20 cellular contexts compared by ENCODE assay signal in genomic region chr17:77487211-77487629, GRCh38.
A peak's percentile ranks its signal among the peaks of the same experiment; 100 is the strongest.
DNase-seq lines count a peak whose midpoint lies in the region; ATAC-seq and TF ChIP-seq lines count a peak whose summit lies in the region.
"Had no signal": no experiment of that assay in that cellular context is flagged by ENCODE, and none has a peak within 500 bp of the region (broad histone marks: within the 10 kb centered on the region; RNA-seq: fewer than 3 reads in every experiment).

No MANE protein-coding gene starts in this region.

- no peaks in the 10 kb centered on the region for H3K27me3 Mint-ChIP-seq in natural killer cell treated with Interleukin-12 subunit alpha and Interleukin-12 subunit beta and Interleukin-15 and Interleukin-18, amount 100 ng/mL, for 72 hours
- no peaks in the 10 kb centered on the region for H3K27me3 Mint-ChIP-seq in natural killer cell (ENCODE audit: low read depth in 2 of 2)
- no peaks in the 10 kb centered on the region for H3K27me3 Mint-ChIP-seq in chondrocyte (ENCODE audit: low read depth)
- H3K27me3 Mint-ChIP-seq in stimulated activated naive B cell treated with anti-CD40 and anti-IgM and Interleukin-4, amounts not matched to agents 10 μg/mL and 1 μg/mL and 100 μg/mL, for 72 hours, result no peaks in the 10 kb centered on the region
- H3K27me3 Mint-ChIP-seq in endothelial cell (ENCODE audit: unreplicated experiment), result peaks cover 11% of the 10 kb centered on the region
- H3K27me3 Mint-ChIP-seq: B cell had no signal

- H3K4me3 ChIP-seq in mucosa of descending colon, result no peak overlapping the region
- H3K4me3 ChIP-seq: A549 had no signal

- H3K4me3 Mint-ChIP-seq in natural killer cell treated with Interleukin-12 subunit alpha and Interleukin-12 subunit beta and Interleukin-15 and Interleukin-18, amount 100 ng/mL, for 72 hours, result no peak overlapping the region
- H3K4me3 Mint-ChIP-seq in natural killer cell (no peak overlapping the region), chondrocyte (ENCODE audit: unreplicated experiment) (no peak overlapping the region), endothelial cell (ENCODE audit: unreplicated experiment) (no peak overlapping the region)
- H3K4me3 Mint-ChIP-seq in stimulated activated naive B cell treated with anti-CD40 and anti-IgM and Interleukin-4, amounts not matched to agents 10 μg/mL and 1 μg/mL and 100 μg/mL, for 72 hours, result no peak overlapping the region
- H3K4me3 Mint-ChIP-seq: B cell, HFFc6 had no signal

- ATAC-seq in natural killer cell treated with Interleukin-12 subunit alpha and Interleukin-12 subunit beta and Interleukin-15 and Interleukin-18, amount 100 ng/mL, for 72 hours, result no peak
- ATAC-seq in natural killer cell (no peak), mucosa of descending colon (no peak), HG02884 (IDR thresholded peaks at IDR 0.05; ENCODE audit: unreplicated experiment) (no peak)
- no peak for ATAC-seq in stimulated activated naive B cell treated with anti-CD40 and anti-IgM and Interleukin-4, amounts not matched to agents 10 μg/mL and 1 μg/mL and 100 μg/mL, for 72 hours (replicated peaks)
- ATAC-seq: SK-N-SH treated with all-trans-retinoic acid at 6 μM for 48 hours had no signal

- H3K9me3 ChIP-seq in mucosa of descending colon, result no peaks in the 10 kb centered on the region
- H3K9me3 ChIP-seq: A549 had no signal

- no peak overlapping the region for H3K27ac Mint-ChIP-seq in natural killer cell treated with Interleukin-12 subunit alpha and Interleukin-12 subunit beta and Interleukin-15 and Interleukin-18, amount 100 ng/mL, for 72 hours
- no peak overlapping the region for H3K27ac Mint-ChIP-seq in natural killer cell
- H3K27ac Mint-ChIP-seq in chondrocyte (ENCODE audit: unreplicated experiment), result no peak overlapping the region
- peak overlapping the region; percentile 14 for H3K27ac Mint-ChIP-seq in stimulated activated naive B cell treated with anti-CD40 and anti-IgM and Interleukin-4, amounts not matched to agents 10 μg/mL and 1 μg/mL and 100 μg/mL, for 72 hours
- no peak overlapping the region for H3K27ac Mint-ChIP-seq in endothelial cell (ENCODE audit: unreplicated experiment)
- H3K27ac Mint-ChIP-seq: HFFc6 had no signal

- no peak for TF ChIP-seq CTCF in natural killer cell (IDR thresholded peaks at IDR 0.05)
- TF ChIP-seq CTCF in chondrocyte (IDR thresholded peaks at IDR 0.05), result no peak
- TF ChIP-seq CTCF in mucosa of descending colon (IDR thresholded peaks at IDR 0.05), result no peak
- TF ChIP-seq CTCF in endothelial cell (IDR thresholded peaks at IDR 0.05; ENCODE audit: unreplicated experiment), result no peak

- no peaks in the 10 kb centered on the region for H3K36me3 Mint-ChIP-seq in natural killer cell treated with Interleukin-12 subunit alpha and Interleukin-12 subunit beta and Interleukin-15 and Interleukin-18, amount 100 ng/mL, for 72 hours
- H3K36me3 Mint-ChIP-seq in natural killer cell (no peaks in the 10 kb centered on the region), chondrocyte (ENCODE audit: low read depth) (peaks cover 17% of the 10 kb centered on the region), endothelial cell (ENCODE audit: low read depth, unreplicated experiment) (peaks cover 19% of the 10 kb centered on the region)
- H3K36me3 Mint-ChIP-seq in stimulated activated naive B cell treated with anti-CD40 and anti-IgM and Interleukin-4, amounts not matched to agents 10 μg/mL and 1 μg/mL and 100 μg/mL, for 72 hours, result peaks cover 41% of the 10 kb centered on the region in 2 donors

- peaks cover 6% of the 10 kb centered on the region in 2 donors for H3K4me1 Mint-ChIP-seq in natural killer cell treated with Interleukin-12 subunit alpha and Interleukin-12 subunit beta and Interleukin-15 and Interleukin-18, amount 100 ng/mL, for 72 hours (ENCODE audit: low read depth in 2 of 2)
- H3K4me1 Mint-ChIP-seq in natural killer cell (peaks cover 7 to 19% of the 10 kb centered on the region in 2 donors), chondrocyte (ENCODE audit: low read depth) (no peaks in the 10 kb centered on the region), endothelial cell (ENCODE audit: unreplicated experiment) (peaks cover 6% of the 10 kb centered on the region)
- H3K4me1 Mint-ChIP-seq in stimulated activated naive B cell treated with anti-CD40 and anti-IgM and Interleukin-4, amounts not matched to agents 10 μg/mL and 1 μg/mL and 100 μg/mL, for 72 hours, result peaks cover 23 to 28% of the 10 kb centered on the region in 2 donors

- no peaks in the 10 kb centered on the region for H3K9me3 Mint-ChIP-seq in natural killer cell treated with Interleukin-12 subunit alpha and Interleukin-12 subunit beta and Interleukin-15 and Interleukin-18, amount 100 ng/mL, for 72 hours
- no peaks in the 10 kb centered on the region for H3K9me3 Mint-ChIP-seq in natural killer cell
- H3K9me3 Mint-ChIP-seq in chondrocyte (ENCODE audit: low read depth), result no peaks in the 10 kb centered on the region
- no peaks in the 10 kb centered on the region for H3K9me3 Mint-ChIP-seq in stimulated activated naive B cell treated with anti-CD40 and anti-IgM and Interleukin-4, amounts not matched to agents 10 μg/mL and 1 μg/mL and 100 μg/mL, for 72 hours
- no peaks in the 10 kb centered on the region for H3K9me3 Mint-ChIP-seq in endothelial cell (ENCODE audit: unreplicated experiment)
- H3K9me3 Mint-ChIP-seq: HFFc6 had no signal

- H3K36me3 ChIP-seq in mucosa of descending colon (ENCODE audit: low read depth), result peaks cover 15% of the 10 kb centered on the region

- intact Hi-C loops in natural killer cell (cut with micrococcal nuclease), result no loop called here
- intact Hi-C loops in mucosa of descending colon (cut with DNase I, micrococcal nuclease), result no loop called here

- DNase-seq in natural killer cell treated with Interleukin-12 subunit alpha and Interleukin-12 subunit beta and Interleukin-15 and Interleukin-18, amount 100 ng/mL, for 72 hours (ENCODE audit: low spot score), result peak; percentile 51
- DNase-seq in natural killer cell (no peak), chondrocyte (ENCODE audit: low spot score) (peak; percentile 90), mucosa of descending colon (peak in 2 of 3 donors; percentile 12 to 40), endothelial cell (ENCODE audit: low spot score) (no peak), NCI-H1092 (lab: John Stamatoyannopoulos, UW) (no peak)
- no peak for DNase-seq in stimulated activated naive B cell treated with anti-CD40 and anti-IgM and Interleukin-4, amounts not matched to agents 10 μg/mL and 1 μg/mL and 100 μg/mL, for 72 hours
- DNase-seq: EL, GF-D8, HFFc6, KG1, NCI-H1694, NCI-H2081, NCI-H2171, NCI-H526, SIG-M5 had no signal

- no peaks in the 10 kb centered on the region for H3K4me1 ChIP-seq in mucosa of descending colon (ENCODE audit: low read depth)

Comparison
In these comparisons a context has a peak if more than half of its experiments do, and no peak if none do; other contexts are left out.
1. DNase-seq: peak in natural killer cell treated with Interleukin-12 subunit alpha and Interleukin-12 subunit beta and Interleukin-15 and Interleukin-18, amount 100 ng/mL, for 72 hours (single experiment), chondrocyte (single experiment) and mucosa of descending colon (2 of 3); none in natural killer cell (single experiment), stimulated activated naive B cell treated with anti-CD40 and anti-IgM and Interleukin-4, amounts not matched to agents 10 μg/mL and 1 μg/mL and 100 μg/mL, for 72 hours (single experiment), endothelial cell (single experiment) and NCI-H1092 (single experiment).